8 cellular contexts compared by ENCODE assay signal in the genomic region with DNA sequence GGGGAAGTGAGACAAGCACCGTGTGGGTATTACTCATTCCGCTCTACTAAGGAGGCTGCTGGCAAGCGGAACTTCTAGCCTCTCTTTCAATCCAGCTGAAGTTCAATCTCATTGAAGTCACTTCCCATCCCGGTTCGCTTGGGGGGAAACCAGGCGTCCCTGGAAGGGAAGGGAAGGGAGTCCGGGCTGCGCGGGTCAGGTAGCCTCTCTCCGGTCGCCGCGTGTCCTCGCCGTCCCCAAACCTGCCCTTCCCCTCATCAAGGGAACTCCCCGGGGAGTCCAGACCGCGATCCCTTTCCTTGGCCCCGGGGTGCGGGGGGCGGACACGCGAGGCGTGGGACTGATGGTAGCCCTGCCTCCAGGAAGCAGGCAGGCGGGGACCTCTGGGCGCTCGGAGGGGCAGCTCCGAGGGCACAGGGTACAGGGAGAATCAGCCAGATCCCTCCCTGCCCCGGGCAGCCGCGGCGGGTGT. TPM values are rescaled to one million over a fixed set of nuclear protein-coding genes. Genes with fewer than 3 reads are reported as not detected.
A peak's percentile ranks its signal among the peaks of the same experiment; 100 is the strongest.
DNase-seq lines count a peak whose midpoint lies in the region; ATAC-seq and TF ChIP-seq lines count a peak whose summit lies in the region.

No MANE protein-coding gene starts in this region.

- H3K36me3 ChIP-seq in HUES6 (ENCODE audit: control insufficient read depth, insufficient read depth, low read length) = no peaks in the 10 kb centered on the region
- no peaks in the 10 kb centered on the region for H3K36me3 ChIP-seq in body of pancreas (replicated peaks in 1 of 2; ENCODE audit: insufficient read depth in 1 of 2, low read depth in 2 of 2)
- H3K36me3 ChIP-seq in iPS-18a (ENCODE audit: control insufficient read depth, low read depth, low read length) = no peaks in the 10 kb centered on the region

- H3K36me3 Mint-ChIP-seq in T-helper 2 cell treated with Interferon-gamma antibody and Interleukin-4, amounts not matched to agents 5 μg/mL and 100 μg/mL, for 36 hours (ENCODE audit: low read depth) = peaks cover 5% of the 10 kb centered on the region

- H3K9me3 Mint-ChIP-seq in T-helper 2 cell treated with Interferon-gamma antibody and Interleukin-4, amounts not matched to agents 5 μg/mL and 100 μg/mL, for 36 hours = no peaks in the 10 kb centered on the region

- peak overlapping the region; percentile 90 for H3K4me3 ChIP-seq in HUES6 (ENCODE audit: low read depth, low read length)
- H3K4me3 ChIP-seq in body of pancreas = peak overlapping the region; percentile 65 to 98
- H3K4me3 ChIP-seq in iPS-18a (ENCODE audit: low read length) = peak overlapping the region; percentile 88
- peak overlapping the region; percentile 65 to 95 (median 87) for H3K4me3 ChIP-seq in skin epidermis

- H3K27ac Mint-ChIP-seq in T-helper 2 cell treated with Interferon-gamma antibody and Interleukin-4, amounts not matched to agents 5 μg/mL and 100 μg/mL, for 36 hours = peak overlapping the region; percentile 100

- H3K4me3 Mint-ChIP-seq in T-helper 2 cell treated with Interferon-gamma antibody and Interleukin-4, amounts not matched to agents 5 μg/mL and 100 μg/mL, for 36 hours = peak overlapping the region; percentile 99

- H3K27ac ChIP-seq in HUES6 (ENCODE audit: low read depth, low read length) = no peak overlapping the region
- H3K27ac ChIP-seq in body of pancreas = peak overlapping the region; percentile 34 to 90 (median 85)
- H3K27ac ChIP-seq in iPS-18a (ENCODE audit: low read length) = no peak overlapping the region
- peak overlapping the region; percentile 84 to 99 (median 96) for H3K27ac ChIP-seq in skin epidermis

- DNase-seq in EL (peak; percentile 69), body of pancreas (peak in 2 of 4 donors; percentile 64 to 77), NCI-H524 treated with DMSO at 0.1 percent for 48 hours (lab: John Stamatoyannopoulos, UW) (no peak)
- peak; percentile 78 for DNase-seq in T-helper 2 cell treated with Interferon-gamma antibody and Interleukin-4, amounts not matched to agents 5 μg/mL and 100 μg/mL, for 36 hours (ENCODE audit: low spot score)

- H3K27me3 ChIP-seq in HUES6 (ENCODE audit: control insufficient read depth, insufficient read depth, low read length) (peaks cover 51% of the 10 kb centered on the region), body of pancreas (no peaks in the 10 kb centered on the region), iPS-18a (ENCODE audit: control insufficient read depth, insufficient read depth, low read length) (peaks cover 51% of the 10 kb centered on the region)

- intact Hi-C loops in body of pancreas (cut with DNase I) = no loop called here

- ATAC-seq in GM21423 (IDR thresholded peaks at IDR 0.05; ENCODE audit: unreplicated experiment) (peak; percentile 65), body of pancreas (peak; percentile 68)

- TF ChIP-seq CTCF in body of pancreas (IDR thresholded peaks at IDR 0.05) = no peak

- H3K4me1 ChIP-seq in HUES6 (ENCODE audit: control insufficient read depth, insufficient read depth, low read length) (peaks cover 5% of the 10 kb centered on the region; the same call in 1 of the 2 replicates), body of pancreas (peaks cover 18% of the 10 kb centered on the region), iPS-18a (ENCODE audit: control insufficient read depth, low read depth, low read length) (peaks cover 7% of the 10 kb centered on the region)

- H3K4me1 Mint-ChIP-seq in T-helper 2 cell treated with Interferon-gamma antibody and Interleukin-4, amounts not matched to agents 5 μg/mL and 100 μg/mL, for 36 hours (ENCODE audit: low read depth) = peaks cover 30% of the 10 kb centered on the region

- no peaks in the 10 kb centered on the region for H3K27me3 Mint-ChIP-seq in T-helper 2 cell treated with Interferon-gamma antibody and Interleukin-4, amounts not matched to agents 5 μg/mL and 100 μg/mL, for 36 hours (ENCODE audit: low read depth)

- H3K9me3 ChIP-seq in HUES6 (ENCODE audit: control insufficient read depth, insufficient read depth, low read depth, low read length) = no peaks in the 10 kb centered on the region
- H3K9me3 ChIP-seq in body of pancreas = no peaks in the 10 kb centered on the region
- no peaks in the 10 kb centered on the region for H3K9me3 ChIP-seq in iPS-18a (ENCODE audit: control insufficient read depth, low read depth, low read length)

- H3K9ac ChIP-seq in HUES6 (ENCODE audit: low read length) (peak overlapping the region; percentile 49), iPS-18a (ENCODE audit: low read length) (peak overlapping the region; percentile 46)

- 0% methylated on average over 14 to 31 of the region's 32 CpGs for WGBS in body of pancreas, 2 donors

- TF ChIP-seq POLR2A in body of pancreas (IDR thresholded peaks at IDR 0.05) = peak in 2 of 3 donors; percentile 62 to 64

RNA-seq across cellular contexts. Expression of a gene that starts 0.6 kb away (rescaled TPM):
- 10 to 100 TPM in 1 of 2 donors, 1 to 10 TPM in 1; 9.9 to 21.0 TPM for total RNA-seq in body of pancreas

Comparison
In these comparisons a context has a peak if more than half of its experiments do, and no peak if none do; other contexts are left out.
1. H3K27ac ChIP-seq: peak in body of pancreas (4 of 4) and skin epidermis (21 of 21); none in HUES6 (single experiment) and iPS-18a (single experiment).
2. Peak in every context shown above with its lines, with median percentiles within 50 percentile points of each other: H3K4me3 ChIP-seq.